8 cellular contexts compared by ENCODE assay signal in the genomic region with DNA sequence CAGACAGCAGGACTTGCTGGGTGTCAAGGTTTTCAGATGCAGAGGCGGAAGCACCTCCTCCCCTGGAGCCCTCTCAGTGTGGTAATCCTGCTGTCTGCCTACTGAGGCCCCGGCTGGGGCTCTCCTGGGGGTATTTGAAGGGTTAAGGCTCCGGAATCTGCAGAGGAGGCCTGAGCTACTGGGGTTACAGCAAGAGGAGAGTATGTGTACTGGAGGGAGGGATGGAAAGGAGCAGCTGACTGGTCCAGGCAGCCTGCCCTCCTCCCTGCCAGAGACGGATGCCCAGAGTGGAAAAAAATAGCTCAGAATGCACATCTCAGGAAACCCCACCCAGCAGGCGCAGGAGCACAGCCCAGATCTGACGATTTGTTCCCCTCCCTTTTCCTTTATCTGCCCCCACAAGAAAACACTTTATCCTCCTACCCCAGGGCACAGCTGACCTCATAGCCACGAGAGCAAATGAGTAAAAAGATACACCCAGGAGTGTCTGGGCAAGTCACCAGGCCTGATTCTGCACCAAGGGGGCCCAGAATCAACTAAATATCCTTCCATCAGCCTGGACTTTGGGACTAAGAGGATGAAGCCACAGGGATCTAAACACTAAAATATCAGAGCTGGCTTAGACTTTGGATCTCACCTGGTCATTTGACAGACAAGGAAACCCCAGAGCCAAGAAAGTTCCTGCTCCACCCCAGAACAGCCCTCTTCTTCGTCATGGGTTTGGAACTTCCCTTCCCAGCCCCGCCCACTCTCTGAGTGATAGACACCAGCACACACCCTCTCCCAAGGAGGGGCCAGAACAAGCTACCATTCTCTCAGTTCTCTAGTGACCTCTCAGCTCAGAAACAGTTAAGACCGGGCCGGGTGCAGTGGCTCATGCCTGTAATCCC. TPM values are rescaled to one million over a fixed set of nuclear protein-coding genes. Genes with fewer than 3 reads are reported as not detected.
DNase-seq lines count a peak whose midpoint lies in the region; ATAC-seq and TF ChIP-seq lines count a peak whose summit lies in the region.

No MANE protein-coding gene starts in this region.

- POLR2A ChIA-PET in HCT116 (lab: Charles Lee): interaction anchor here (0.9 to 1.7 kb wide), 8 partner anchors 9 to 120 kb away, joined by 3 to 19 read pairs (median 6); a partner anchor contains a TSS

- no peak overlapping the region for H2AFZ ChIP-seq in HCT116 (ENCODE audit: low read depth, low read length, poor library complexity, severe bottlenecking)
- H2AFZ ChIP-seq in MM.1S (ENCODE audit: low read length): 0 out of 2 replicates have a peak overlapping the region, but pooled peaks have one; percentile 12

- H3K4me1 ChIP-seq in HCT116 (ENCODE audit: control insufficient read depth in 1 of 2, insufficient read depth in 2 of 2, low read length in 2 of 2): peaks cover 33 to 71% of the 10 kb centered on the region in 2 experiments
- H3K4me1 ChIP-seq in MM.1S (ENCODE audit: low read length): peaks cover 48% of the 10 kb centered on the region

- no peaks in the 10 kb centered on the region for H4K20me1 ChIP-seq in HCT116 (ENCODE audit: insufficient read depth)
- no peaks in the 10 kb centered on the region for H4K20me1 ChIP-seq in MM.1S (ENCODE audit: insufficient read depth, low read length)

- DNase-seq in GM04504 (ENCODE audit: low read depth) (peak; percentile 90), HCT116 (ENCODE audit: low read depth, low spot score) (peak; percentile 88), MM.1S (peak; percentile 88), cerebellum (ENCODE audit: low spot score) (peak; percentile 95), left colon (peak; percentile 94 to 98), NCI-H748 (lab: John Stamatoyannopoulos, UW; ENCODE audit: unreplicated experiment) (no peak)
- peak; percentile 56 for DNase-seq in activated CD4-positive, CD25-positive, alpha-beta regulatory T cell treated with anti-CD3 and anti-CD28 coated beads, Interleukin-2, amount 50 U/mL, for 72 hours
- DNase-seq in stimulated activated CD4-positive, alpha-beta T cell treated with anti-CD3 and anti-CD28 coated beads, Interleukin-1b, Interleukin-23, amount 100 ng/mL, for 4 hours (ENCODE audit: low read depth in 2 of 2): peak; percentile 53 to 66

- BruUV-seq in HCT116 (replicated peaks; lab: Mats Ljungman, UMichigan): no TSS peak

- no peak for TF ChIP-seq RAD21 in HCT116 (IDR thresholded peaks at IDR 0.05; ENCODE audit: low read depth)

- no peak for TF ChIP-seq POLR2A in HCT116 (IDR thresholded peaks at IDR 0.05; ENCODE audit: borderline replicate concordance, extremely low read depth, insufficient read depth, insufficient read length)

- H3K9me2 ChIP-seq in HCT116 (ENCODE audit: insufficient read depth): no peaks in the 10 kb centered on the region
- H3K9me2 ChIP-seq in MM.1S (replicated peaks; ENCODE audit: insufficient read depth, low read length): no peaks in the 10 kb centered on the region

- H3K36me3 ChIP-seq in HCT116 (ENCODE audit: control insufficient read depth in 1 of 2, insufficient read depth in 2 of 2, low read length in 2 of 2) (no peaks in the 10 kb centered on the region), MM.1S (replicated peaks; ENCODE audit: insufficient read depth, low read length) (no peaks in the 10 kb centered on the region)

- H3K27me3 ChIP-seq in HCT116 (ENCODE audit: insufficient read depth, low read length) (no peaks in the 10 kb centered on the region), MM.1S (replicated peaks; ENCODE audit: insufficient read depth, low read length) (no peaks in the 10 kb centered on the region)

- intact Hi-C loops in HCT116 (cut with micrococcal nuclease): no loop called here
- intact Hi-C loops in left colon (cut with DNase I, micrococcal nuclease): no loop called here

- peak overlapping the region; percentile 78 for H3K9ac ChIP-seq in HCT116 (ENCODE audit: low read length)
- H3K9ac ChIP-seq in MM.1S (ENCODE audit: low read length): peak overlapping the region; percentile 76

- CTCF ChIA-PET in HCT116 (lab: Charles Lee): interaction anchor here (0.6 to 1.7 kb wide), 10 partner anchors 9 to 109 kb away, joined by 3 to 6 read pairs (median 4); a partner anchor contains a TSS

- RAD21 ChIA-PET in HCT116 (lab: Charles Lee; ENCODE audit: low non-redundant PET in 1 of 2, low total read pairs in 2 of 2, uncharacterized antibody in 2 of 2, unreplicated experiment in 2 of 2): interaction anchor here (0.6 to 1.2 kb wide), 3 partner anchors 14 to 398 kb away, joined by 3 to 7 read pairs (median 3); a partner anchor contains a TSS

- peak overlapping the region; percentile 81 for H3K27ac ChIP-seq in HCT116 (ENCODE audit: low read depth, low read length)
- H3K27ac ChIP-seq in MM.1S (ENCODE audit: low read length): peak overlapping the region; percentile 95

- H3F3A ChIP-seq in MM.1S (ENCODE audit: insufficient read depth, low read length): peaks cover 39% of the 10 kb centered on the region

- H3K4me3 ChIP-seq in HCT116 (replicated peaks in 1 of 2; ENCODE audit: low read depth in 1 of 2, low read length in 2 of 2) (peak overlapping the region; percentile 27 to 60), MM.1S (ENCODE audit: low read length) (peak overlapping the region; percentile 70)

- peak; percentile 93 for ATAC-seq in HCT116
- ATAC-seq in left colon: peak; percentile 73

- peak overlapping the region; percentile 99 for H3K4me2 ChIP-seq in HCT116 (ENCODE audit: low read length)
- H3K4me2 ChIP-seq in MM.1S (ENCODE audit: low read depth, low read length): peak overlapping the region; percentile 95

- H3K79me2 ChIP-seq in HCT116 (ENCODE audit: insufficient read depth, low read length) (peaks cover 93% of the 10 kb centered on the region), MM.1S (ENCODE audit: low read length) (peaks cover 91% of the 10 kb centered on the region)

- H3K9me3 ChIP-seq in HCT116 (ENCODE audit: control insufficient read depth in 1 of 2, insufficient read depth in 1 of 2, low read depth in 1 of 2, low read length in 2 of 2) (no peaks in the 10 kb centered on the region), MM.1S (replicated peaks; ENCODE audit: insufficient read depth, low read length) (no peaks in the 10 kb centered on the region)

- TF ChIP-seq CTCF in HCT116 (IDR thresholded peaks at IDR 0.05 in 2 of 3, conservative IDR thresholded peaks at IDR 0.05 in 1 of 3; ENCODE audit: borderline replicate concordance in 1 of 3, insufficient read depth in 1 of 3, low read depth in 2 of 3, low read length in 2 of 3) (no peak), MM.1S (IDR thresholded peaks at IDR 0.05; ENCODE audit: low read length) (no peak)

TF ChIP-seq in HCT116, 20 proteins besides CTCF, POLR2A, EP300 and RAD21:
- TF ChIP-seq EGR1 (IDR thresholded peaks at IDR 0.05; ENCODE audit: low read depth): no peak
- TF ChIP-seq POLR2AphosphoS5 (IDR thresholded peaks at IDR 0.05; ENCODE audit: low read depth, low read length): peak; percentile 12; the same call in 1 of the 2 replicates
- no peak for TF ChIP-seq EZH2phosphoT487 (IDR thresholded peaks at IDR 0.05; ENCODE audit: borderline replicate concordance)

RNA-seq across cellular contexts. Expression of a gene that starts 5.5 kb away (rescaled TPM):
- 91.0 TPM for total RNA-seq in HCT116 (2021; ENCODE audit: unreplicated experiment)
- 138 and 165 TPM in 2 replicates for polyA plus RNA-seq in HCT116 (2012)
- total RNA-seq in cerebellum: 10.7 TPM
- total RNA-seq in left colon: 100 to 1,000 TPM; 317 to 426 TPM

RNA-seq across cellular contexts. Expression of a gene that starts 16.5 kb away (rescaled TPM):
- total RNA-seq in HCT116 (2021; ENCODE audit: unreplicated experiment) (58.1 TPM), cerebellum (12.2 TPM), left colon (100 to 1,000 TPM; 103 to 119 TPM)
- polyA plus RNA-seq in HCT116 (2012): 49.4 and 64.8 TPM in 2 replicates

RNA-seq across cellular contexts. Expression of a gene that starts 16.9 kb away (rescaled TPM):
- total RNA-seq in HCT116 (2021; ENCODE audit: unreplicated experiment) (111 TPM), cerebellum (52.1 TPM), left colon (10 to 100 TPM; 96.2 to 97.2 TPM)
- polyA plus RNA-seq in HCT116 (2012): 129 and 173 TPM in 2 replicates

RNA-seq across cellular contexts. Expression of a gene that starts 26.0 kb away (rescaled TPM):
- total RNA-seq in HCT116 (2021; ENCODE audit: unreplicated experiment): 0.27 TPM
- polyA plus RNA-seq in HCT116 (2012): 0.10 and 0.16 TPM in 2 replicates
- 0.18 TPM for total RNA-seq in cerebellum
- total RNA-seq in left colon: 1 to 10 TPM; 1.8 to 3.0 TPM
